Comparison of ENCODE assay signal across 33 cellular contexts in the genomic region with DNA sequence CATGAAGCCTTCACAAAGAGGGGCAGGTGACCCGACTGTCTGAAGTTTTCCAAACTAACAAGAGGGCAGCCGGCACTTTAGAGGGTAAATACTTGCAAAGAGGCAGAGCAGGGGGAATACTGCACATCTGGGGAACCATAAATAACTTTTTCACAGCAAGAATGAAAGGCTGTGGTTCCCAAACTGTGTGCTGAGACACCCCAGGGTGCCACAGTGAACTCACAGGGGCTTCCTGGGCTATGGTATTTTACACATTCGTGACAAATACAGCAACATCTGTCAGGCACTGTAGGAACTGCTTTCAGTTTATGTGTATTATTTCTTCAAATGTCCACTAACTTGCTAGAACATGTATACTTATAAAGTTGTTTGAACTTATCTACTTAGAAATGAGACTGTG.
"Had no signal": no experiment of that assay in that cellular context is flagged by ENCODE, and none has a peak within 500 bp of the region (broad histone marks: within the 10 kb centered on the region; RNA-seq: fewer than 3 reads in every experiment).

No MANE protein-coding gene starts in this region.

- H3K4me3 ChIP-seq: cardiac muscle cell, PC-9 had no signal

- FAIRE-seq: RCC 7860 had no signal

- ATAC-seq: activated CD8-positive, alpha-beta memory T cell treated with anti-CD3 and anti-CD28 coated beads, Interleukin-2, amount 10 ng/mL, durations not matched to agents 7 days and 5 days; activated naive CD8-positive, alpha-beta T cell treated with anti-CD3 and anti-CD28 coated beads, Interleukin-2, amount 50 U/mL, for 24 hours had no signal

- H3K9me3 Mint-ChIP-seq: activated CD4-positive, alpha-beta memory T cell treated with anti-CD3 and anti-CD28 coated beads, Interleukin-2, amount 10 ng/mL, durations not matched to agents 7 days and 5 days; activated naive CD8-positive, alpha-beta T cell treated with anti-CD3 and anti-CD28 coated beads, Interleukin-2, amount 50 U/mL, for 24 hours had no signal

- H3K4me3 Mint-ChIP-seq: activated CD4-positive, alpha-beta memory T cell treated with anti-CD3 and anti-CD28 coated beads, Interleukin-2, amount 10 ng/mL, durations not matched to agents 7 days and 5 days; activated CD8-positive, alpha-beta memory T cell treated with anti-CD3 and anti-CD28 coated beads, Interleukin-2, amount 10 ng/mL, durations not matched to agents 7 days and 5 days; activated naive CD8-positive, alpha-beta T cell; activated naive CD8-positive, alpha-beta T cell treated with anti-CD3 and anti-CD28 coated beads, Interleukin-2, amount 50 U/mL, for 24 hours had no signal

- H3K36me3 Mint-ChIP-seq: activated CD8-positive, alpha-beta memory T cell treated with anti-CD3 and anti-CD28 coated beads, Interleukin-2, amount 10 ng/mL, durations not matched to agents 7 days and 5 days; activated naive CD8-positive, alpha-beta T cell had no signal

- H3K27me3 ChIP-seq: cardiac muscle cell had no signal

- H3K4me1 Mint-ChIP-seq: activated CD4-positive, alpha-beta memory T cell treated with anti-CD3 and anti-CD28 coated beads, Interleukin-2, amount 10 ng/mL, durations not matched to agents 7 days and 5 days; activated CD8-positive, alpha-beta memory T cell treated with anti-CD3 and anti-CD28 coated beads, Interleukin-2, amount 10 ng/mL, durations not matched to agents 7 days and 5 days had no signal

- H3K27ac Mint-ChIP-seq: activated CD4-positive, alpha-beta memory T cell treated with anti-CD3 and anti-CD28 coated beads, Interleukin-2, amount 10 ng/mL, durations not matched to agents 7 days and 5 days; activated CD8-positive, alpha-beta memory T cell treated with anti-CD3 and anti-CD28 coated beads, Interleukin-2, amount 10 ng/mL, durations not matched to agents 7 days and 5 days; activated naive CD8-positive, alpha-beta T cell; activated naive CD8-positive, alpha-beta T cell treated with anti-CD3 and anti-CD28 coated beads, Interleukin-2, amount 50 U/mL, for 24 hours had no signal

- H3K36me3 ChIP-seq: cardiac muscle cell had no signal

- H3K4me2 ChIP-seq: PC-9 had no signal

- H3K27me3 Mint-ChIP-seq: activated CD4-positive, alpha-beta memory T cell treated with anti-CD3 and anti-CD28 coated beads, Interleukin-2, amount 10 ng/mL, durations not matched to agents 7 days and 5 days; activated naive CD8-positive, alpha-beta T cell had no signal

- H3K27ac ChIP-seq: cardiac muscle cell, PC-9, RWPE1, VCaP had no signal

- DNase-seq: activated CD4-positive, alpha-beta memory T cell treated with anti-CD3 and anti-CD28 coated beads, Interleukin-2, amount 10 ng/mL, durations not matched to agents 7 days and 5 days; activated CD4-positive, alpha-beta T cell treated with anti-CD3 and anti-CD28 coated beads for 1 hour; activated CD4-positive, alpha-beta T cell treated with anti-CD3 and anti-CD28 coated beads for 48 hours; activated CD4-positive, CD25-positive, alpha-beta regulatory T cell; activated CD8-positive, alpha-beta memory T cell treated with anti-CD3 and anti-CD28 coated beads for 24 hours; activated CD8-positive, alpha-beta memory T cell treated with anti-CD3 and anti-CD28 coated beads, Interleukin-2, amount 10 ng/mL, durations not matched to agents 7 days and 5 days; activated CD8-positive, alpha-beta memory T cell treated with anti-CD3 and anti-CD28 coated beads, Interleukin-2, amount 50 U/mL, for 48 hours; activated effector memory CD4-positive, alpha-beta T cell treated with anti-CD3 and anti-CD28 coated beads, Interleukin-2, amount 50 U/mL, for 16 hours; activated naive CD4-positive, alpha-beta T cell treated with Interleukin-2 at 50 U/mL for 16 hours; activated naive CD8-positive, alpha-beta T cell treated with anti-CD3 and anti-CD28 coated beads, Interleukin-2, amount 50 U/mL, for 24 hours; activated T-cell treated with anti-CD3 and anti-CD28 coated beads, Interleukin-2, amount 50 U/mL, for 48 hours; anterior cingulate cortex; NCI-H1092 treated with DMSO at 0.1 percent for 48 hours; NCI-H1417; NCI-H146; NCI-H187; NCI-H2029 treated with DMSO at 0.1 percent for 48 hours; NCI-H2107; NCI-H2171; NCI-H510A; NCI-H526; NCI-H748 treated with DMSO at 0.1 percent for 48 hours; NK-92 treated with Interleukin-12 subunit alpha and Interleukin-12 subunit beta, amount 100 ng/mL, for 24 hours; PC-9; SW 1271; T-helper 1 cell; T-helper 2 cell; T-helper 9 cell had no signal

- H2AFZ ChIP-seq: PC-9 had no signal
